Comparison of ENCODE assay signal across 1 cellular context in genomic region chr5:149438281-149438680, GRCh38.
TF ChIP-seq lines count a peak whose summit lies in the region.

No MANE protein-coding gene starts in this region.

TF ChIP-seq in GM23338, 12 proteins besides CTCF, POLR2A, EP300 and RAD21 (continued from another document):
- TF ChIP-seq ZNF462 (CRISPR knock-in tag; IDR thresholded peaks at IDR 0.05), result no peak
- no peak for TF ChIP-seq POLR2AphosphoS5 (IDR thresholded peaks at IDR 0.05; ENCODE audit: low read depth)
- no peak for TF ChIP-seq ZNF114 (CRISPR knock-in tag; IDR thresholded peaks at IDR 0.05)
- TF ChIP-seq JUNB (IDR thresholded peaks at IDR 0.05; ENCODE audit: unreplicated experiment), result no peak
- no peak for TF ChIP-seq STAT1 (IDR thresholded peaks at IDR 0.05; ENCODE audit: unreplicated experiment)
- no peak for TF ChIP-seq ZNF331 (CRISPR knock-in tag; IDR thresholded peaks at IDR 0.05; ENCODE audit: low read depth)
- TF ChIP-seq EZH2 (IDR thresholded peaks at IDR 0.05; ENCODE audit: low read depth, unreplicated experiment), result no peak
- TF ChIP-seq NANOG (IDR thresholded peaks at IDR 0.05; ENCODE audit: borderline replicate concordance), result no peak
- no peak for TF ChIP-seq ETS1 (IDR thresholded peaks at IDR 0.05)
TF ChIP-seq in GM23338: peak in this region for 0.
